In the genomic region with DNA sequence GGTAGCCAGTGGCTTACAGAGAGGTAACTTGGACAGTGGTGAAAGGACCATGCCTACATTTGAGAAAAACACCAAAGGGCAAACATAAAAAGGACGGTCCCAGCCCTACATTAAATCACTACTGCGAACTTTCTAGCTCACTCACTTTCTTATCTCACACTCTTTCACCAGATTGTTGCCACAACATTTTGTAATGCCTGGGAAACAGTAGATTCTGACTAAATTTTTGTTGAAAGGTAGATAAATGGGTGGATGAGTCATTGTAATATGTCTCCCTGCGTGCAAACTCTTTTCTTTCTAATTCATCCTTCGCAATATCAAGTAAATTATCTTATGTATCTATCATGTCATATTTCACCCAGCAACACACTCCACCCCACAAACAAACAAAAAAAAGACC, we compare ENCODE assay signal across 22 cellular contexts.
A peak's percentile ranks its signal among the peaks of the same experiment; 100 is the strongest.
DNase-seq lines count a peak whose midpoint lies in the region; ATAC-seq and TF ChIP-seq lines count a peak whose summit lies in the region.
"Had no signal": no experiment of that assay in that cellular context is flagged by ENCODE, and none has a peak within 500 bp of the region (broad histone marks: within the 10 kb centered on the region; RNA-seq: fewer than 3 reads in every experiment).

No MANE protein-coding gene starts in this region.

- H3K4me3 ChIP-seq in cardiac fibroblast (replicated peaks in 1 of 2; ENCODE audit: low read depth in 2 of 2, low read length in 2 of 2): no peak overlapping the region
- H3K4me3 ChIP-seq: hepatocyte had no signal

- peaks cover 27% of the 10 kb centered on the region for H3K4me1 Mint-ChIP-seq in mesothelial cell of epicardium
- H3K4me1 Mint-ChIP-seq in activated naive CD4-positive, alpha-beta T cell treated with anti-CD3 and anti-CD28 coated beads, Interleukin-2, amount 10 ng/mL, durations not matched to agents 7 days and 5 days: peaks cover 23% of the 10 kb centered on the region
- H3K4me1 Mint-ChIP-seq: activated CD4-positive, alpha-beta T cell treated with anti-CD3 and anti-CD28 coated beads for 36 hours; IgD-negative memory B cell had no signal

- ATAC-seq in activated CD4-positive, CD25-positive, alpha-beta regulatory T cell treated with anti-CD3 and anti-CD28 coated beads, Interleukin-2, amount 50 U/mL, for 24 hours: no peak
- ATAC-seq: activated CD4-positive, alpha-beta T cell treated with anti-CD3 and anti-CD28 coated beads for 36 hours; left colon; right cardiac atrium had no signal

- H3K27ac Mint-ChIP-seq in mesothelial cell of epicardium: peak overlapping the region; percentile 17
- no peak overlapping the region for H3K27ac Mint-ChIP-seq in activated naive CD4-positive, alpha-beta T cell treated with anti-CD3 and anti-CD28 coated beads, Interleukin-2, amount 10 ng/mL, durations not matched to agents 7 days and 5 days
- H3K27ac Mint-ChIP-seq: activated CD4-positive, alpha-beta T cell treated with anti-CD3 and anti-CD28 coated beads for 36 hours; activated naive CD8-positive, alpha-beta T cell treated with anti-CD3 and anti-CD28 coated beads, Interleukin-2, amount 10 ng/mL, durations not matched to agents 7 days and 5 days; IgD-negative memory B cell; type B pancreatic cell had no signal

- H3K9me3 Mint-ChIP-seq in mesothelial cell of epicardium: peaks cover 10% of the 10 kb centered on the region
- peaks cover 18% of the 10 kb centered on the region for H3K9me3 Mint-ChIP-seq in activated naive CD4-positive, alpha-beta T cell treated with anti-CD3 and anti-CD28 coated beads, Interleukin-2, amount 10 ng/mL, durations not matched to agents 7 days and 5 days
- H3K9me3 Mint-ChIP-seq: type B pancreatic cell had no signal

- no peak for TF ChIP-seq CTCF in cardiac fibroblast (IDR thresholded peaks at IDR 0.05; ENCODE audit: low read depth, low read length)
- no peak for TF ChIP-seq CTCF in mesothelial cell of epicardium (IDR thresholded peaks at IDR 0.05; ENCODE audit: unreplicated experiment)

- CTCF ChIA-PET in activated naive CD4-positive, alpha-beta T cell treated with anti-CD3 and anti-CD28 coated beads, Interleukin-2, amount 10 ng/mL, durations not matched to agents 7 days and 5 days (lab: Charles Lee): no interaction called here

- H3K4me3 Mint-ChIP-seq in mesothelial cell of epicardium: no peak overlapping the region
- no peak overlapping the region for H3K4me3 Mint-ChIP-seq in activated naive CD4-positive, alpha-beta T cell treated with anti-CD3 and anti-CD28 coated beads, Interleukin-2, amount 10 ng/mL, durations not matched to agents 7 days and 5 days
- H3K4me3 Mint-ChIP-seq: activated CD4-positive, alpha-beta T cell treated with anti-CD3 and anti-CD28 coated beads for 36 hours; activated naive CD8-positive, alpha-beta T cell treated with anti-CD3 and anti-CD28 coated beads, Interleukin-2, amount 10 ng/mL, durations not matched to agents 7 days and 5 days; IgD-negative memory B cell; type B pancreatic cell had no signal

- DNase-seq in Daoy (ENCODE audit: low read depth): peak; percentile 59
- peak; percentile 60 for DNase-seq in OCI-M1 (lab: John Stamatoyannopoulos, UW)
- DNase-seq in cardiac fibroblast (ENCODE audit: low read depth in 2 of 2): peak; percentile 73 to 77
- DNase-seq in mesothelial cell of epicardium (ENCODE audit: low spot score in 2 of 2, unreplicated experiment in 2 of 2): no peak
- DNase-seq in HPDE6-E6E7 (ENCODE audit: extremely low spot score): no peak
- no peak for DNase-seq in activated naive CD4-positive, alpha-beta T cell treated with anti-CD3 and anti-CD28 coated beads, Interleukin-2, amount 10 ng/mL, durations not matched to agents 7 days and 5 days
- DNase-seq: activated CD4-positive, alpha-beta T cell treated with anti-CD3 and anti-CD28 coated beads for 36 hours; activated CD8-positive, alpha-beta memory T cell treated with anti-CD3 and anti-CD28 coated beads for 24 hours; activated effector memory CD4-positive, alpha-beta T cell treated with Interleukin-2 at 50 U/mL for 16 hours; activated naive CD8-positive, alpha-beta T cell treated with anti-CD3 and anti-CD28 coated beads, Interleukin-2, amount 10 ng/mL, durations not matched to agents 7 days and 5 days; C1 segment of cervical spinal cord; Caco-2; foreskin fibroblast; left colon; mammary epithelial cell; NCI-H2029 treated with DMSO at 0.1 percent for 48 hours; right cardiac atrium; RPMI8226 had no signal

- no peaks in the 10 kb centered on the region for H3K27me3 Mint-ChIP-seq in mesothelial cell of epicardium (ENCODE audit: low read depth)
- H3K27me3 Mint-ChIP-seq in activated naive CD4-positive, alpha-beta T cell treated with anti-CD3 and anti-CD28 coated beads, Interleukin-2, amount 10 ng/mL, durations not matched to agents 7 days and 5 days: peaks cover 12% of the 10 kb centered on the region

- H3K36me3 Mint-ChIP-seq in mesothelial cell of epicardium: peaks cover 2% of the 10 kb centered on the region
- H3K36me3 Mint-ChIP-seq in activated naive CD4-positive, alpha-beta T cell treated with anti-CD3 and anti-CD28 coated beads, Interleukin-2, amount 10 ng/mL, durations not matched to agents 7 days and 5 days: peaks cover 13% of the 10 kb centered on the region
- H3K36me3 Mint-ChIP-seq: IgD-negative memory B cell, type B pancreatic cell had no signal

Comparison
In these comparisons a context has a peak if more than half of its experiments do, and no peak if none do; other contexts are left out.
1. DNase-seq: peak in Daoy (single experiment), OCI-M1 (single experiment) and cardiac fibroblast (2 of 2); none in mesothelial cell of epicardium (0 of 2), HPDE6-E6E7 (single experiment) and activated naive CD4-positive, alpha-beta T cell treated with anti-CD3 and anti-CD28 coated beads, Interleukin-2, amount 10 ng/mL, durations not matched to agents 7 days and 5 days (single experiment).